In genomic region chr3:171458857-171459129, GRCh38 we compare ENCODE assay signal across 8 cellular contexts. TPM values are rescaled to one million over a fixed set of nuclear protein-coding genes. Genes with fewer than 3 reads are reported as not detected.
DNase-seq lines count a peak whose midpoint lies in the region; ATAC-seq and TF ChIP-seq lines count a peak whose summit lies in the region.

No MANE protein-coding gene starts in this region.

- peaks cover 28% of the 10 kb centered on the region for H3K4me1 ChIP-seq in body of pancreas
- H3K4me1 ChIP-seq in lower lobe of right lung, result peaks cover 24% of the 10 kb centered on the region
- H3K4me1 ChIP-seq in tibial nerve, result peaks cover 0 to 36% (median 4%) of the 10 kb centered on the region in 4 donors

- ATAC-seq in body of pancreas (no peak), lower lobe of right lung (no peak), GM19351 (IDR thresholded peaks at IDR 0.05; ENCODE audit: unreplicated experiment) (no peak)

- intact Hi-C loops in body of pancreas (cut with DNase I), result no loop called here
- intact Hi-C loops in lower lobe of right lung (cut with DNase I), result no loop called here

- no peak for TF ChIP-seq EP300 in tibial nerve (IDR thresholded peaks at IDR 0.05)

- H3K9me3 ChIP-seq in body of pancreas, result no peaks in the 10 kb centered on the region
- no peaks in the 10 kb centered on the region for H3K9me3 ChIP-seq in lower lobe of right lung
- no peaks in the 10 kb centered on the region for H3K9me3 ChIP-seq in tibial nerve

- peak overlapping the region in 1 of 2 donors; percentile 80 for H3K4me3 ChIP-seq in body of pancreas
- peak overlapping the region; percentile 84 for H3K4me3 ChIP-seq in lower lobe of right lung
- peak overlapping the region; percentile 56 to 78 (median 68) for H3K4me3 ChIP-seq in tibial nerve

- no peaks in the 10 kb centered on the region for H3K36me3 ChIP-seq in body of pancreas (replicated peaks in 1 of 2; ENCODE audit: insufficient read depth in 1 of 2, low read depth in 2 of 2)
- no peaks in the 10 kb centered on the region for H3K36me3 ChIP-seq in lower lobe of right lung
- H3K36me3 ChIP-seq in tibial nerve, result no peaks in the 10 kb centered on the region

- WGBS in body of pancreas, 2 donors, result 16 to 23% methylated on average over 6 of the region's 6 CpGs
- WGBS in tibial nerve, 2 donors, result 3 to 6% methylated on average over 6 of the region's 6 CpGs

- no peak for TF ChIP-seq POLR2A in body of pancreas (IDR thresholded peaks at IDR 0.05)
- TF ChIP-seq POLR2A in tibial nerve (IDR thresholded peaks at IDR 0.05), result no peak

- no peak for TF ChIP-seq CTCF in body of pancreas (IDR thresholded peaks at IDR 0.05)
- no peak for TF ChIP-seq CTCF in lower lobe of right lung (IDR thresholded peaks at IDR 0.05)
- TF ChIP-seq CTCF in tibial nerve (IDR thresholded peaks at IDR 0.05), result no peak

- no peaks in the 10 kb centered on the region for H3K27me3 ChIP-seq in body of pancreas
- peaks cover 6% of the 10 kb centered on the region for H3K27me3 ChIP-seq in lower lobe of right lung (ENCODE audit: low read depth)
- peaks cover 0 to 12% of the 10 kb centered on the region in 2 donors for H3K27me3 ChIP-seq in tibial nerve

- DNase-seq in activated effector memory CD4-positive, alpha-beta T cell treated with Interleukin-2 at 50 U/mL for 16 hours, result peak; percentile 4
- DNase-seq in activated effector memory CD4-positive, alpha-beta T cell treated with anti-CD3 and anti-CD28 coated beads, Interleukin-2, amount 50 U/mL, for 16 hours, result no peak
- DNase-seq in body of pancreas (no peak), lower lobe of right lung (no peak), tibial nerve (ENCODE audit: low spot score in 2 of 2) (no peak), pons (ENCODE audit: low spot score) (no peak), DMS153 treated with DMSO at 0.1 percent for 48 hours (lab: John Stamatoyannopoulos, UW; ENCODE audit: unreplicated experiment) (no peak)

- H3K27ac ChIP-seq in body of pancreas (peak overlapping the region in 3 of 4 donors; percentile 42 to 81 (median 76)), lower lobe of right lung (no peak overlapping the region), tibial nerve (peak overlapping the region in 3 of 4 donors; percentile 3 to 77 (median 76))

RNA-seq across cellular contexts. Expression of gene TNIK, which starts 1.4 kb away (rescaled TPM):
- total RNA-seq in body of pancreas, result 1 to 10 TPM; 7.6 to 9.6 TPM
- total RNA-seq in lower lobe of right lung, result 29.3 TPM
- 10 to 100 TPM in 1 of 4 donors, 1 to 10 TPM in 3; 5.4 to 11.1 (median 7.5) TPM for total RNA-seq in tibial nerve
